ENCODE assay signal across 1 cellular context in the genomic region with DNA sequence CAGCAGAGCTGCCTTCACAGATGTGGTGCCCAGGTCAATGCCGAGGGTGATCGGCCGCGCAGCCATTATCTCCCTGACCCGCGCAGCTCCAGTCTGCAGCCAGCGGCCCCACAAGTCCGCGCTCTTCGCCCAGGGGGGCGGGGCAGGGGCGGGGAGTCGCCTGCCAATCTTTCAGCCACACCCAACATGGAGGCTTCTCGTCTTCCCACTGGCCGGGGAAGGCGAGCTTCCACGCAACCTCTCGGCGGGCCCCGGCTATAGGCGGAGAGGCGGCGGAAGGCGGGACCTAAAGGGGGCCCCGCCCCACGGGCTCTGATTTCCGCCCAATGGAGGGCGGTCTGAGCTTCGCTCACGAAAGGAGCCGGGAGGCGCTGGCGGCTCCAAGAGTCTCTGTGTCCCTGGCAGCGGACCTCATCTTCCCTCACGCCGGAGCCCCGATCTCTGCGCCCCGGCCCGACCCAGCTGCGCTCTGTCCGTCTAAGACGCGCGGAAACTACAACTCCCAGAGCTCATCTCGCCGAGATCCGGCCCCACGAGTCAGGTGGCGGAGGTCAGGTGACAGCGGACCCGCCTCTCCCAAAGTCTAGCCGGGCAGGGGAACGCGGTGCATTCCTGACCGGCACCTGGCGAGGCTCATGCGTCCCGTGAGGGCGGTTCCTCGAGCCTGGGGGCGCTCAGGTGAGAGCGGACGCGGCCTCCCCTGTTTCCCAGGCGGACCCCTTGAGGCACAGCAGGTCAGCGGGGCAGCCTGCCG.
TF ChIP-seq lines count a peak whose summit lies in the region.

A gene (plus strand): TSS at position 607 of the 754 bp plus-strand sequence. CDS start 3,447 bp downstream, outside the sequence.
A gene with protein sequence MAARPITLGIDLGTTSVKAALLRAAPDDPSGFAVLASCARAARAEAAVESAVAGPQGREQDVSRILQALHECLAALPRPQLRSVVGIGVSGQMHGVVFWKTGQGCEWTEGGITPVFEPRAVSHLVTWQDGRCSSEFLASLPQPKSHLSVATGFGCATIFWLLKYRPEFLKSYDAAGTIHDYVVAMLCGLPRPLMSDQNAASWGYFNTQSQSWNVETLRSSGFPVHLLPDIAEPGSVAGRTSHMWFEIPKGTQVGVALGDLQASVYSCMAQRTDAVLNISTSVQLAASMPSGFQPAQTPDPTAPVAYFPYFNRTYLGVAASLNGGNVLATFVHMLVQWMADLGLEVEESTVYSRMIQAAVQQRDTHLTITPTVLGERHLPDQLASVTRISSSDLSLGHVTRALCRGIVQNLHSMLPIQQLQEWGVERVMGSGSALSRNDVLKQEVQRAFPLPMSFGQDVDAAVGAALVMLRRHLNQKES (minus strand): TSS at position 97 of the 754 bp plus-strand sequence. CDS start 31 bp downstream, at position 66.

TF ChIP-seq in A549, 52 proteins besides CTCF, POLR2A, EP300 and RAD21 (continued from another document):
- TF ChIP-seq, protein P1, sequence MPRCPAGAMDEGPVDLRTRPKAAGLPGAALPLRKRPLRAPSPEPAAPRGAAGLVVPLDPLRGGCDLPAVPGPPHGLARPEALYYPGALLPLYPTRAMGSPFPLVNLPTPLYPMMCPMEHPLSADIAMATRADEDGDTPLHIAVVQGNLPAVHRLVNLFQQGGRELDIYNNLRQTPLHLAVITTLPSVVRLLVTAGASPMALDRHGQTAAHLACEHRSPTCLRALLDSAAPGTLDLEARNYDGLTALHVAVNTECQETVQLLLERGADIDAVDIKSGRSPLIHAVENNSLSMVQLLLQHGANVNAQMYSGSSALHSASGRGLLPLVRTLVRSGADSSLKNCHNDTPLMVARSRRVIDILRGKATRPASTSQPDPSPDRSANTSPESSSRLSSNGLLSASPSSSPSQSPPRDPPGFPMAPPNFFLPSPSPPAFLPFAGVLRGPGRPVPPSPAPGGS (IDR thresholded peaks at IDR 0.05): peak; percentile 28; the same call in 2 of the 3 replicates
- TF ChIP-seq, protein P2, sequence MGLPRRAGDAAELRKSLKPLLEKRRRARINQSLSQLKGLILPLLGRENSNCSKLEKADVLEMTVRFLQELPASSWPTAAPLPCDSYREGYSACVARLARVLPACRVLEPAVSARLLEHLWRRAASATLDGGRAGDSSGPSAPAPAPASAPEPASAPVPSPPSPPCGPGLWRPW (IDR thresholded peaks at IDR 0.05): no peak
- TF ChIP-seq EHF (CRISPR knock-in tag; IDR thresholded peaks at IDR 0.05) (no peak), TFCP2L1 (CRISPR knock-in tag; IDR thresholded peaks at IDR 0.05) (peak; percentile 15; the same call in 1 of the 2 replicates), ZC3H11A (IDR thresholded peaks at IDR 0.05) (no peak), MYC (IDR thresholded peaks at IDR 0.05; ENCODE audit: borderline replicate concordance, low read length) (no peak), ZFP36 (IDR thresholded peaks at IDR 0.05; ENCODE audit: borderline replicate concordance, partially characterized antibody) (no peak), JUNB (IDR thresholded peaks at IDR 0.05) (no peak), CBX2 (IDR thresholded peaks at IDR 0.05; ENCODE audit: borderline replicate concordance, low read depth) (no peak), HOXA7 (CRISPR knock-in tag; IDR thresholded peaks at IDR 0.05) (no peak), RARB (CRISPR knock-in tag; IDR thresholded peaks at IDR 0.05) (no peak), NFE2L2 (conservative IDR thresholded peaks at IDR 0.05; ENCODE audit: low read length) (no peak), TP53 (CRISPR knock-in tag; IDR thresholded peaks at IDR 0.05) (0 out of 2 replicates have a peak, but pooled peaks have one; percentile 43), RFX5 (IDR thresholded peaks at IDR 0.05) (no peak), KDM5A (IDR thresholded peaks at IDR 0.05) (peak; percentile 90), ZNF302 (CRISPR knock-in tag; IDR thresholded peaks at IDR 0.05) (no peak), JUN (IDR thresholded peaks at IDR 0.05) (peak; percentile 67 to 70; a peak in 4 of 5 replicates), ZSCAN20 (CRISPR knock-in tag; IDR thresholded peaks at IDR 0.05) (no peak), EHMT2 (IDR thresholded peaks at IDR 0.05; ENCODE audit: low read depth) (no peak), FOSB (CRISPR knock-in tag; IDR thresholded peaks at IDR 0.05) (no peak), ESRRA (IDR thresholded peaks at IDR 0.05; ENCODE audit: borderline replicate concordance, low read length) (no peak), HOXB13 (CRISPR knock-in tag; IDR thresholded peaks at IDR 0.05; ENCODE audit: low read depth) (no peak; the same call in 1 of the 2 replicates), CHD2 (IDR thresholded peaks at IDR 0.05; ENCODE audit: low read length, partially characterized antibody) (no peak), SMC3 (IDR thresholded peaks at IDR 0.05) (no peak), FOSL2 (IDR thresholded peaks at IDR 0.05) (no peak), FOSL2 (CRISPR knock-in tag; IDR thresholded peaks at IDR 0.05) (0 out of 2 replicates have a peak, but pooled peaks have one; percentile 16), NR3C1 (IDR thresholded peaks at IDR 0.05) (no peak), HOXB5 (CRISPR knock-in tag; IDR thresholded peaks at IDR 0.05) (no peak), CBX8 (IDR thresholded peaks at IDR 0.05) (no peak), BHLHE40 (IDR thresholded peaks at IDR 0.05; ENCODE audit: low read depth, low read length) (no peak)
- TF ChIP-seq, protein P3, sequence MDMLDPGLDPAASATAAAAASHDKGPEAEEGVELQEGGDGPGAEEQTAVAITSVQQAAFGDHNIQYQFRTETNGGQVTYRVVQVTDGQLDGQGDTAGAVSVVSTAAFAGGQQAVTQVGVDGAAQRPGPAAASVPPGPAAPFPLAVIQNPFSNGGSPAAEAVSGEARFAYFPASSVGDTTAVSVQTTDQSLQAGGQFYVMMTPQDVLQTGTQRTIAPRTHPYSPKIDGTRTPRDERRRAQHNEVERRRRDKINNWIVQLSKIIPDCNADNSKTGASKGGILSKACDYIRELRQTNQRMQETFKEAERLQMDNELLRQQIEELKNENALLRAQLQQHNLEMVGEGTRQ (IDR thresholded peaks at IDR 0.05): peak; percentile 99
- TF ChIP-seq, protein P4, sequence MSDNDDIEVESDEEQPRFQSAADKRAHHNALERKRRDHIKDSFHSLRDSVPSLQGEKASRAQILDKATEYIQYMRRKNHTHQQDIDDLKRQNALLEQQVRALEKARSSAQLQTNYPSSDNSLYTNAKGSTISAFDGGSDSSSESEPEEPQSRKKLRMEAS (IDR thresholded peaks at IDR 0.05): peak; percentile 90
- TF ChIP-seq, protein P5, sequence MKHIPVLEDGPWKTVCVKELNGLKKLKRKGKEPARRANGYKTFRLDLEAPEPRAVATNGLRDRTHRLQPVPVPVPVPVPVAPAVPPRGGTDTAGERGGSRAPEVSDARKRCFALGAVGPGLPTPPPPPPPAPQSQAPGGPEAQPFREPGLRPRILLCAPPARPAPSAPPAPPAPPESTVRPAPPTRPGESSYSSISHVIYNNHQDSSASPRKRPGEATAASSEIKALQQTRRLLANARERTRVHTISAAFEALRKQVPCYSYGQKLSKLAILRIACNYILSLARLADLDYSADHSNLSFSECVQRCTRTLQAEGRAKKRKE (CRISPR knock-in tag; IDR thresholded peaks at IDR 0.05; ENCODE audit: low read depth): no peak
- TF ChIP-seq, protein P6, sequence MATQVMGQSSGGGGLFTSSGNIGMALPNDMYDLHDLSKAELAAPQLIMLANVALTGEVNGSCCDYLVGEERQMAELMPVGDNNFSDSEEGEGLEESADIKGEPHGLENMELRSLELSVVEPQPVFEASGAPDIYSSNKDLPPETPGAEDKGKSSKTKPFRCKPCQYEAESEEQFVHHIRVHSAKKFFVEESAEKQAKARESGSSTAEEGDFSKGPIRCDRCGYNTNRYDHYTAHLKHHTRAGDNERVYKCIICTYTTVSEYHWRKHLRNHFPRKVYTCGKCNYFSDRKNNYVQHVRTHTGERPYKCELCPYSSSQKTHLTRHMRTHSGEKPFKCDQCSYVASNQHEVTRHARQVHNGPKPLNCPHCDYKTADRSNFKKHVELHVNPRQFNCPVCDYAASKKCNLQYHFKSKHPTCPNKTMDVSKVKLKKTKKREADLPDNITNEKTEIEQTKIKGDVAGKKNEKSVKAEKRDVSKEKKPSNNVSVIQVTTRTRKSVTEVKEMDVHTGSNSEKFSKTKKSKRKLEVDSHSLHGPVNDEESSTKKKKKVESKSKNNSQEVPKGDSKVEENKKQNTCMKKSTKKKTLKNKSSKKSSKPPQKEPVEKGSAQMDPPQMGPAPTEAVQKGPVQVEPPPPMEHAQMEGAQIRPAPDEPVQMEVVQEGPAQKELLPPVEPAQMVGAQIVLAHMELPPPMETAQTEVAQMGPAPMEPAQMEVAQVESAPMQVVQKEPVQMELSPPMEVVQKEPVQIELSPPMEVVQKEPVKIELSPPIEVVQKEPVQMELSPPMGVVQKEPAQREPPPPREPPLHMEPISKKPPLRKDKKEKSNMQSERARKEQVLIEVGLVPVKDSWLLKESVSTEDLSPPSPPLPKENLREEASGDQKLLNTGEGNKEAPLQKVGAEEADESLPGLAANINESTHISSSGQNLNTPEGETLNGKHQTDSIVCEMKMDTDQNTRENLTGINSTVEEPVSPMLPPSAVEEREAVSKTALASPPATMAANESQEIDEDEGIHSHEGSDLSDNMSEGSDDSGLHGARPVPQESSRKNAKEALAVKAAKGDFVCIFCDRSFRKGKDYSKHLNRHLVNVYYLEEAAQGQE (IDR thresholded peaks at IDR 0.05): no peak
